ENCODE assay signal across 2 cellular contexts in genomic region chr6:77678048-77678447, GRCh38.
TF ChIP-seq lines count a peak whose summit lies in the region.

No MANE protein-coding gene starts in this region.

TF ChIP-seq in SK-N-SH, 30 proteins besides CTCF, POLR2A, EP300 and RAD21:
- TF ChIP-seq RXRA (IDR thresholded peaks at IDR 0.05; ENCODE audit: borderline replicate concordance, low read depth), result no peak
- TF ChIP-seq IRF3 (IDR thresholded peaks at IDR 0.05; ENCODE audit: low read depth, low read length), result no peak
- 0 out of 2 replicates have a peak, but pooled peaks have one; percentile 31 for TF ChIP-seq GATA2 (CRISPR knock-in tag; IDR thresholded peaks at IDR 0.05)
- TF ChIP-seq TCF12 (IDR thresholded peaks at IDR 0.05), result 0 out of 2 replicates have a peak, but pooled peaks have one; percentile 17

TF ChIP-seq in H1, 55 proteins besides CTCF, POLR2A, EP300 and RAD21:
- TF ChIP-seq SIN3A (conservative IDR thresholded peaks at IDR 0.05 in 1 of 2, IDR thresholded peaks at IDR 0.05 in 1 of 2; ENCODE audit: low read depth in 1 of 2, low read length in 2 of 2) (no peak), CEBPB (IDR thresholded peaks at IDR 0.05; ENCODE audit: low read depth, low read length) (peak; percentile 83)
TF ChIP-seq in H1: peak in this region for 1.
